In genomic region chr10:21194510-21194993, GRCh38 we compare ENCODE assay signal across 1 cellular context.
TF ChIP-seq lines count a peak whose summit lies in the region.

No MANE protein-coding gene starts in this region.

TF ChIP-seq in K562, 482 proteins besides CTCF, POLR2A, EP300 and RAD21 (continued from another document and continues in another):
- TF ChIP-seq CHD7 (IDR thresholded peaks at IDR 0.05; ENCODE audit: low read depth, low read length) = no peak
- no peak for TF ChIP-seq SMAD1 (IDR thresholded peaks at IDR 0.05; ENCODE audit: low read depth, low read length, partially characterized antibody)
- no peak for TF ChIP-seq RFX1 (IDR thresholded peaks at IDR 0.05)
- no peak for TF ChIP-seq TSHZ1 (CRISPR knock-in tag; IDR thresholded peaks at IDR 0.05)
- no peak for TF ChIP-seq RBFOX2 (IDR thresholded peaks at IDR 0.05; ENCODE audit: low read depth, low read length)
- no peak for TF ChIP-seq PKNOX1 (IDR thresholded peaks at IDR 0.05)
- TF ChIP-seq ILK (tag; IDR thresholded peaks at IDR 0.05; ENCODE audit: borderline replicate concordance, low read depth) = no peak
- TF ChIP-seq MAZ (CRISPR knock-in tag; conservative IDR thresholded peaks at IDR 0.05 in 1 of 2, IDR thresholded peaks at IDR 0.05 in 1 of 2) = 0 out of 4 replicates have a peak, but pooled peaks of 1 of the 2 experiments have one; percentile 7
- TF ChIP-seq MCM7 (IDR thresholded peaks at IDR 0.05) = no peak
- TF ChIP-seq RBM15 (IDR thresholded peaks at IDR 0.05; ENCODE audit: insufficient read depth, low read length) = no peak
- no peak for TF ChIP-seq NFE2L1 (tag; IDR thresholded peaks at IDR 0.05; ENCODE audit: borderline replicate concordance, low read depth)
- no peak for TF ChIP-seq YBX1 (IDR thresholded peaks at IDR 0.05)
- no peak for TF ChIP-seq CUX1 (CRISPR knock-in tag; IDR thresholded peaks at IDR 0.05)
- no peak for TF ChIP-seq CCNT2 (IDR thresholded peaks at IDR 0.05; ENCODE audit: borderline replicate concordance, extremely low read depth, insufficient read length, low read depth, low read length)
- TF ChIP-seq ZNF584 (CRISPR knock-in tag; IDR thresholded peaks at IDR 0.05; ENCODE audit: low read depth) = no peak
- no peak for TF ChIP-seq TRIM28 (IDR thresholded peaks at IDR 0.05)
- TF ChIP-seq FOXK2 (conservative IDR thresholded peaks at IDR 0.05 in 1 of 2, IDR thresholded peaks at IDR 0.05 in 1 of 2; ENCODE audit: low read depth in 2 of 2) = no peak
- peak; percentile 62; the same call in 1 of the 2 replicates for TF ChIP-seq NFIC (IDR thresholded peaks at IDR 0.05)
- no peak for TF ChIP-seq ZNF717 (CRISPR knock-in tag; IDR thresholded peaks at IDR 0.05)
- TF ChIP-seq ZNF24 (IDR thresholded peaks at IDR 0.05) = no peak
- TF ChIP-seq SREBF1 (IDR thresholded peaks at IDR 0.05; ENCODE audit: borderline replicate concordance, low read depth, low read length) = no peak
- no peak for TF ChIP-seq SIN3A (IDR thresholded peaks at IDR 0.05; ENCODE audit: borderline replicate concordance in 2 of 2, control insufficient read depth in 1 of 2, low read depth in 2 of 2, low read length in 2 of 2)
- no peak for TF ChIP-seq SMC3 (conservative IDR thresholded peaks at IDR 0.05; ENCODE audit: insufficient read depth, low read depth, low read length)
- peak; percentile 79 for TF ChIP-seq FOSL1 (tag; conservative IDR thresholded peaks at IDR 0.05)
- TF ChIP-seq ZNF436 (CRISPR knock-in tag; IDR thresholded peaks at IDR 0.05) = no peak
- no peak for TF ChIP-seq STAG1 (CRISPR knock-in tag; IDR thresholded peaks at IDR 0.05; ENCODE audit: borderline replicate concordance)
- no peak for TF ChIP-seq MYNN (IDR thresholded peaks at IDR 0.05)
- no peak for TF ChIP-seq MYNN (CRISPR knock-in tag; IDR thresholded peaks at IDR 0.05)
- TF ChIP-seq POLR2H (tag; IDR thresholded peaks at IDR 0.05; ENCODE audit: low read depth) = peak; percentile 21; the same call in 1 of the 2 replicates
- TF ChIP-seq BRCA1 (IDR thresholded peaks at IDR 0.05) = no peak
- TF ChIP-seq BRCA1 (CRISPR knock-in tag; IDR thresholded peaks at IDR 0.05) = no peak
- no peak for TF ChIP-seq ZNF444 (CRISPR knock-in tag; IDR thresholded peaks at IDR 0.05)
- no peak for TF ChIP-seq HMGXB4 (CRISPR knock-in tag; IDR thresholded peaks at IDR 0.05)
- no peak for TF ChIP-seq STAT6 (CRISPR knock-in tag; IDR thresholded peaks at IDR 0.05)
